10 cellular contexts compared by ENCODE assay signal in the genomic region with DNA sequence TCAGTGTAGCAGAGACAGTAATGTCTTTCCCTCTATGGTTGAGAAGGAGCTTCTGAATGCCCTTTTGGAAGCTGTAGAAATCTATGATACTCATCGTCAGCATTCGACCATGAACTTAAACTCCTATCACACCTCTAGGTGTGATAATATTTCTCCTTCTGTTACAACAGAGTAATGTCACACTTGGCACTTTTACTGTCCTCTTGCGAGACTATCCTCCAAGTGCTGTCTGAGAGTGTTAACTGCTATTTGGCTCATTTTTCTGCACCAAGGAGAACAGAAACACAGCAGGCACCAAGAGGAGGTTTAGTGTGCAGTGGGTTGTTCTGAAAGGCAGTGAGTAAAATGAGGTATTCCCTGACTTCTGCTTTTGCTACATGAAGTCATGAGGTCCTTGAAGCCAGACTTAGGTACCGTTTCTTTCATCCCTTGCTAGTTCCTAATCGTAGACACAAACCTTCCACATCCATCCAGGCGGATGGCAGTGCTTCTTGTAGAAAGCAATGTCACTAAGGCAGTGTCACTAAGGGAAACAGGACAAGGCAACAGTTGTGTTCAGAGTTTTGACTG.
DNase-seq lines count a peak whose midpoint lies in the region; ATAC-seq and TF ChIP-seq lines count a peak whose summit lies in the region.
"Had no signal": no experiment of that assay in that cellular context is flagged by ENCODE, and none has a peak within 500 bp of the region (broad histone marks: within the 10 kb centered on the region; RNA-seq: fewer than 3 reads in every experiment).

No MANE protein-coding gene starts in this region.

- no peak overlapping the region for H3K4me3 ChIP-seq in heart right ventricle

- WGBS in heart right ventricle, 2 donors: 50 to 61% methylated on average over 6 of the region's 6 CpGs

- TF ChIP-seq CTCF in heart right ventricle (IDR thresholded peaks at IDR 0.05): no peak

- H3K27ac Mint-ChIP-seq in activated T-helper 1 cell treated with anti-CD3 and anti-CD28 coated beads, Interleukin-12 subunit alpha, Interleukin-12 subunit beta, Interleukin-2, Interleukin-4 antibody, amounts not matched to agents 30 ng/mL and 10 ng/mL and 1 ng/mL, durations not matched to agents 14 hours and 24 hours and 36 hours: peak overlapping the region; percentile 20
- peak overlapping the region; percentile 98 for H3K27ac Mint-ChIP-seq in stimulated activated naive B cell treated with anti-CD40 and anti-IgM and Interleukin-4, amounts not matched to agents 10 μg/mL and 1 μg/mL and 100 μg/mL, for 72 hours

- ATAC-seq in left cardiac atrium (peak; percentile 27 to 42), heart right ventricle (no peak), HG02884 (IDR thresholded peaks at IDR 0.05; ENCODE audit: unreplicated experiment) (peak; percentile 33), esophagus mucosa (no peak), HG02642 (IDR thresholded peaks at IDR 0.05; ENCODE audit: poor library complexity, unreplicated experiment) (no peak)
- ATAC-seq in stimulated activated naive B cell treated with anti-CD40 and anti-IgM and Interleukin-4, amounts not matched to agents 10 μg/mL and 1 μg/mL and 100 μg/mL, for 72 hours (replicated peaks): peak; percentile 64

- H3K4me1 ChIP-seq in heart right ventricle: peaks cover 4 to 91% (median 76%) of the 10 kb centered on the region in 9 donors

- H3K27me3 ChIP-seq in heart right ventricle: no peaks in the 10 kb centered on the region

- no peaks in the 10 kb centered on the region for H3K9me3 Mint-ChIP-seq in activated T-helper 1 cell treated with anti-CD3 and anti-CD28 coated beads, Interleukin-12 subunit alpha, Interleukin-12 subunit beta, Interleukin-2, Interleukin-4 antibody, amounts not matched to agents 30 ng/mL and 10 ng/mL and 1 ng/mL, durations not matched to agents 14 hours and 24 hours and 36 hours
- peaks cover 0 to 2% of the 10 kb centered on the region in 2 donors for H3K9me3 Mint-ChIP-seq in stimulated activated naive B cell treated with anti-CD40 and anti-IgM and Interleukin-4, amounts not matched to agents 10 μg/mL and 1 μg/mL and 100 μg/mL, for 72 hours

- no peaks in the 10 kb centered on the region for H3K9me3 ChIP-seq in heart right ventricle

- peaks cover 83% of the 10 kb centered on the region for H3K4me1 Mint-ChIP-seq in activated T-helper 1 cell treated with anti-CD3 and anti-CD28 coated beads, Interleukin-12 subunit alpha, Interleukin-12 subunit beta, Interleukin-2, Interleukin-4 antibody, amounts not matched to agents 30 ng/mL and 10 ng/mL and 1 ng/mL, durations not matched to agents 14 hours and 24 hours and 36 hours (ENCODE audit: low read depth)
- peaks cover 77 to 99% of the 10 kb centered on the region in 2 donors for H3K4me1 Mint-ChIP-seq in stimulated activated naive B cell treated with anti-CD40 and anti-IgM and Interleukin-4, amounts not matched to agents 10 μg/mL and 1 μg/mL and 100 μg/mL, for 72 hours

- H3K36me3 ChIP-seq in heart right ventricle: peaks cover 0 to 37% (median 0%) of the 10 kb centered on the region in 9 donors

- H3K27ac ChIP-seq in heart right ventricle: peak overlapping the region in 4 of 10 donors; percentile 5 to 27 (median 10)

- DNase-seq in left cardiac atrium (no peak), heart right ventricle (no peak), RKO (ENCODE audit: low spot score) (no peak)
- DNase-seq in activated T-helper 1 cell treated with anti-CD3 and anti-CD28 coated beads, Interleukin-12 subunit alpha, Interleukin-12 subunit beta, Interleukin-2, Interleukin-4 antibody, amounts not matched to agents 30 ng/mL and 10 ng/mL and 1 ng/mL, durations not matched to agents 14 hours and 24 hours and 36 hours (ENCODE audit: low spot score): no peak
- no peak for DNase-seq in stimulated activated naive B cell treated with anti-CD40 and anti-IgM and Interleukin-4, amounts not matched to agents 10 μg/mL and 1 μg/mL and 100 μg/mL, for 72 hours
- DNase-seq: mammary epithelial cell, NCI-H1436 treated with DMSO at 0.1 percent for 48 hours had no signal

- intact Hi-C loops in left cardiac atrium (cut with DNase I) (no loop called here), heart right ventricle (cut with DNase I) (loop anchor here in 1 of 10 donors (5.0 kb wide), 1 partner anchor 67 kb away; no protein-coding TSS in a partner anchor)
- intact Hi-C loops in activated T-helper 1 cell treated with anti-CD3 and anti-CD28 coated beads, Interleukin-12 subunit alpha, Interleukin-12 subunit beta, Interleukin-2, Interleukin-4 antibody, amounts not matched to agents 30 ng/mL and 10 ng/mL and 1 ng/mL, durations not matched to agents 14 hours and 24 hours and 36 hours (cut with micrococcal nuclease): loop anchor here (2.0 kb wide), 1 partner anchor 14 kb away; no protein-coding TSS in a partner anchor

- peaks cover 75% of the 10 kb centered on the region for H3K36me3 Mint-ChIP-seq in activated T-helper 1 cell treated with anti-CD3 and anti-CD28 coated beads, Interleukin-12 subunit alpha, Interleukin-12 subunit beta, Interleukin-2, Interleukin-4 antibody, amounts not matched to agents 30 ng/mL and 10 ng/mL and 1 ng/mL, durations not matched to agents 14 hours and 24 hours and 36 hours (ENCODE audit: low read depth)
- H3K36me3 Mint-ChIP-seq in stimulated activated naive B cell treated with anti-CD40 and anti-IgM and Interleukin-4, amounts not matched to agents 10 μg/mL and 1 μg/mL and 100 μg/mL, for 72 hours: peaks cover 74 to 90% of the 10 kb centered on the region in 2 donors

- no peak overlapping the region for H3K4me3 Mint-ChIP-seq in activated T-helper 1 cell treated with anti-CD3 and anti-CD28 coated beads, Interleukin-12 subunit alpha, Interleukin-12 subunit beta, Interleukin-2, Interleukin-4 antibody, amounts not matched to agents 30 ng/mL and 10 ng/mL and 1 ng/mL, durations not matched to agents 14 hours and 24 hours and 36 hours
- peak overlapping the region; percentile 46 to 77 for H3K4me3 Mint-ChIP-seq in stimulated activated naive B cell treated with anti-CD40 and anti-IgM and Interleukin-4, amounts not matched to agents 10 μg/mL and 1 μg/mL and 100 μg/mL, for 72 hours

- H3K27me3 Mint-ChIP-seq in activated T-helper 1 cell treated with anti-CD3 and anti-CD28 coated beads, Interleukin-12 subunit alpha, Interleukin-12 subunit beta, Interleukin-2, Interleukin-4 antibody, amounts not matched to agents 30 ng/mL and 10 ng/mL and 1 ng/mL, durations not matched to agents 14 hours and 24 hours and 36 hours (ENCODE audit: insufficient read depth): no peaks in the 10 kb centered on the region
- no peaks in the 10 kb centered on the region for H3K27me3 Mint-ChIP-seq in stimulated activated naive B cell treated with anti-CD40 and anti-IgM and Interleukin-4, amounts not matched to agents 10 μg/mL and 1 μg/mL and 100 μg/mL, for 72 hours

Comparison
In these comparisons a context has a peak if more than half of its experiments do, and no peak if none do; other contexts are left out.
1. ATAC-seq: peak in left cardiac atrium (2 of 2), HG02884 (single experiment) and stimulated activated naive B cell treated with anti-CD40 and anti-IgM and Interleukin-4, amounts not matched to agents 10 μg/mL and 1 μg/mL and 100 μg/mL, for 72 hours (2 of 2); none in heart right ventricle (0 of 8), esophagus mucosa (single experiment) and HG02642 (single experiment).